8 cellular contexts compared by ENCODE assay signal in the genomic region with DNA sequence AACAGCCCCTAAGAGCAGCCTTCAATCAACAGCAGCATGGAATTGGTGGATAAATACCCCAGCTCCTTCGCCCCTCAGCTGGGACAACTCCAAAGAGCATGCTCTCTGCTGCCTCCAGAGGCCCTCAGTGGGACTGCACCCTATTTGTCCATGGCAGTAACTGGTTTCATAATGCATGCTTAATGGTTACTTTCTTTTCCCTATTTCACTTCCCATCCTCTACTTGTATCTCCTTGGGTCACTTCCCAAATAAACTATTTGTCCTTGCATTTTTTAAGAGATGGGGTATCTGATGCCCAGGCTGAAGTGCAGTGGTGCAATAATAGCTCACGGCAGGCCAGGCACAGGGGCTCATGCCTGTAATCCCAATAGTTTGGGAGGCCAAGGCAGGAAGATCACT. TPM values are rescaled to one million over a fixed set of nuclear protein-coding genes. Genes with fewer than 3 reads are reported as not detected.
A peak's percentile ranks its signal among the peaks of the same experiment; 100 is the strongest.
DNase-seq lines count a peak whose midpoint lies in the region; ATAC-seq and TF ChIP-seq lines count a peak whose summit lies in the region.

No MANE protein-coding gene starts in this region.

- peaks cover 2% of the 10 kb centered on the region for H3K27me3 Mint-ChIP-seq in activated T-helper 2 cell treated with anti-CD3 and anti-CD28 coated beads, Interferon-gamma antibody, Interleukin-2, Interleukin-4, amounts not matched to agents 10 μg/mL and 5 μg/mL and 100 μg/mL, durations not matched to agents 14 hours and 24 hours and 36 hours (ENCODE audit: low read depth)

- no peak overlapping the region for H3K27ac ChIP-seq in cardiac muscle cell

- H3K9me3 Mint-ChIP-seq in activated T-helper 2 cell treated with anti-CD3 and anti-CD28 coated beads, Interferon-gamma antibody, Interleukin-2, Interleukin-4, amounts not matched to agents 10 μg/mL and 5 μg/mL and 100 μg/mL, durations not matched to agents 14 hours and 24 hours and 36 hours: peaks cover 5% of the 10 kb centered on the region

- DNase-seq in A172 (ENCODE audit: low spot score) (peak; percentile 65), RKO (ENCODE audit: low spot score) (peak; percentile 65), cardiac muscle cell (ENCODE audit: low read depth in 1 of 2, low spot score in 1 of 2) (peak; percentile 41 to 56)
- DNase-seq in activated T-helper 2 cell treated with anti-CD3 and anti-CD28 coated beads, Interferon-gamma antibody, Interleukin-2, Interleukin-4, amounts not matched to agents 10 μg/mL and 5 μg/mL and 100 μg/mL, durations not matched to agents 14 hours and 24 hours and 36 hours (ENCODE audit: low spot score): peak; percentile 56
- peak; percentile 49 to 57 for DNase-seq in stimulated activated CD4-positive, alpha-beta T cell treated with anti-CD3 and anti-CD28 coated beads, Interleukin-15, amount 100 ng/mL, for 1 hour (ENCODE audit: low read depth in 1 of 2, low spot score in 1 of 2)

- no peak for ATAC-seq in HG03280 (IDR thresholded peaks at IDR 0.05; ENCODE audit: unreplicated experiment)
- ATAC-seq in GM21515 (IDR thresholded peaks at IDR 0.05; ENCODE audit: unreplicated experiment): no peak

- no peaks in the 10 kb centered on the region for H3K36me3 ChIP-seq in cardiac muscle cell

- no peaks in the 10 kb centered on the region for H3K9me3 ChIP-seq in cardiac muscle cell (ENCODE audit: low read depth)

- intact Hi-C loops in activated T-helper 2 cell treated with anti-CD3 and anti-CD28 coated beads, Interferon-gamma antibody, Interleukin-2, Interleukin-4, amounts not matched to agents 10 μg/mL and 5 μg/mL and 100 μg/mL, durations not matched to agents 14 hours and 24 hours and 36 hours (cut with micrococcal nuclease): no loop called here

- TF ChIP-seq CTCF in GM12875 (IDR thresholded peaks at IDR 0.05; ENCODE audit: borderline replicate concordance, insufficient read depth, low read depth, low read length) (peak; percentile 97), cardiac muscle cell (IDR thresholded peaks at IDR 0.05; ENCODE audit: low read depth, low read length) (peak; percentile 96)

- H3K27me3 ChIP-seq in cardiac muscle cell: no peaks in the 10 kb centered on the region

- H3K36me3 Mint-ChIP-seq in activated T-helper 2 cell treated with anti-CD3 and anti-CD28 coated beads, Interferon-gamma antibody, Interleukin-2, Interleukin-4, amounts not matched to agents 10 μg/mL and 5 μg/mL and 100 μg/mL, durations not matched to agents 14 hours and 24 hours and 36 hours (ENCODE audit: low read depth): no peaks in the 10 kb centered on the region

- peaks cover 19% of the 10 kb centered on the region for H3K4me1 Mint-ChIP-seq in activated T-helper 2 cell treated with anti-CD3 and anti-CD28 coated beads, Interferon-gamma antibody, Interleukin-2, Interleukin-4, amounts not matched to agents 10 μg/mL and 5 μg/mL and 100 μg/mL, durations not matched to agents 14 hours and 24 hours and 36 hours (ENCODE audit: low read depth)

- H3K4me3 ChIP-seq in GM12875 (ENCODE audit: low read depth, low read length) (no peak overlapping the region), cardiac muscle cell (no peak overlapping the region)

- H3K4me1 ChIP-seq in cardiac muscle cell (ENCODE audit: low read depth): no peaks in the 10 kb centered on the region

- H3K27ac Mint-ChIP-seq in activated T-helper 2 cell treated with anti-CD3 and anti-CD28 coated beads, Interferon-gamma antibody, Interleukin-2, Interleukin-4, amounts not matched to agents 10 μg/mL and 5 μg/mL and 100 μg/mL, durations not matched to agents 14 hours and 24 hours and 36 hours: no peak overlapping the region

- H3K4me3 Mint-ChIP-seq in activated T-helper 2 cell treated with anti-CD3 and anti-CD28 coated beads, Interferon-gamma antibody, Interleukin-2, Interleukin-4, amounts not matched to agents 10 μg/mL and 5 μg/mL and 100 μg/mL, durations not matched to agents 14 hours and 24 hours and 36 hours (ENCODE audit: low read depth): no peak overlapping the region

RNA-seq across cellular contexts. Expression of gene TPM4, which starts 13.5 kb away (rescaled TPM):
- total RNA-seq in A172 (2014; rRNA removed; shearing (Covaris generic)): 1,516 and 1,534 TPM in 2 replicates
- total RNA-seq in activated T-helper 2 cell treated with anti-CD3 and anti-CD28 coated beads, Interferon-gamma antibody, Interleukin-2, Interleukin-4, amounts not matched to agents 10 μg/mL and 5 μg/mL and 100 μg/mL, durations not matched to agents 14 hours and 24 hours and 36 hours: 507 and 520 TPM in 2 replicates
- total RNA-seq in cardiac muscle cell: 184 and 268 TPM in 2 replicates
- polyA plus RNA-seq in cardiac muscle cell: 118 and 120 TPM in 2 replicates

RNA-seq across cellular contexts. Expression of gene RAB8A, which starts 48.9 kb away (rescaled TPM):
- total RNA-seq in A172 (2014; rRNA removed; shearing (Covaris generic)): 60.3 and 60.8 TPM in 2 replicates
- 256 and 261 TPM in 2 replicates for total RNA-seq in activated T-helper 2 cell treated with anti-CD3 and anti-CD28 coated beads, Interferon-gamma antibody, Interleukin-2, Interleukin-4, amounts not matched to agents 10 μg/mL and 5 μg/mL and 100 μg/mL, durations not matched to agents 14 hours and 24 hours and 36 hours
- 38.2 and 52.0 TPM in 2 replicates for total RNA-seq in cardiac muscle cell
- 87.3 and 93.8 TPM in 2 replicates for polyA plus RNA-seq in cardiac muscle cell
